2 cellular contexts compared by ENCODE assay signal in the genomic region with DNA sequence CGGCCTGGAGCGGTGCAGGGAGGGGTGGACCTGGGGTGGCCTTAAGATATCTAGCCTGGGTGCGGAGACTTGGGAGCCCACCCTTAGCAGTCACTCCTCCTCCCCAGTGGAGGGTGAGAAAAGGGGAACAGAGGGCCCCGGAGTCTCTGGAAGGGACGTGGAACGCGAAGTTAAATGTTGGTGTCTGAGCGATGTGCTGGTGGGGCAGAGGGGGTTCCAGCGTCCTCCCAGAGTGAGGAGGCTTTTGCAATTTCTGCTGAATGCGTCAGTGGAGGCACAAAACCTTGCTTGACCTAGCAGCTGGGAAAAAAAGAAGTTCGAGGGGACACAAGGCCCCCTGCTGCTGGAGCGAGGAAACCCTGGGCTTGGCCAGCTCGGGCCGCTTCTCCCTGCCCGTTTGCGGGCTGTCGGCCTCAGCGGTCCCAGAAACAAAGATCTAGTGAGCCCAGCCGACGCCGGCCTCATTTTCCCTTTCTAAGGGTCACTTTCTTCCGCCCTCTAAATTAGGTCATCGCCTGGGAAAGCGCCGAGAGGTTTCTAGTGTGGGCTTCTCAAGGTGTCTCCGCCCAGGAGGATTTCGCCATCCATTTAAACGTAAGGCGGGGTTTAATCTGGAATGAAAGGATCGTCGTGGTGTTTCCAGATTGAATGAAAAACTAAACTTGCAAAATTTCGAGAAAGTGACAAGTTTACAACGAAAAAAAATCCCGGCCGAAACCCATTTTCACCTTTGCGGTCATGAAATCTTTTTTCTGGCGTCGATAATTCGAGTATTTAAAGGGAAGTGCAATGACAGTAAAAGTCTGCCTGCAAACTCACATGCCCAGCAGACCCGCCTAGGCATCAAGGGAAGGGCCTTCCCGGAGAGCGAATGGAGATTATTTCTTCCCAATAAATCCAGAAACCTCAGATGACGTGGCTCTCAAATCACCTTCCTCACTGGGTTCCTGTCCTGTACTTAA.
TF ChIP-seq lines count a peak whose summit lies in the region.

No MANE protein-coding gene starts in this region.

TF ChIP-seq in SK-N-SH, 30 proteins besides CTCF, POLR2A, EP300 and RAD21 (continued from another document):
- TF ChIP-seq IRF3 (IDR thresholded peaks at IDR 0.05; ENCODE audit: low read depth, low read length): no peak
- no peak for TF ChIP-seq FOXM1 (IDR thresholded peaks at IDR 0.05; ENCODE audit: low read depth)
- TF ChIP-seq SMC3 (IDR thresholded peaks at IDR 0.05; ENCODE audit: low read depth, low read length): no peak
- TF ChIP-seq EZH2phosphoT487 (IDR thresholded peaks at IDR 0.05; ENCODE audit: borderline replicate concordance, low read depth): no peak
- no peak for TF ChIP-seq SIN3A (IDR thresholded peaks at IDR 0.05; ENCODE audit: borderline replicate concordance, low read depth, low read length)
- no peak for TF ChIP-seq PBX3 (IDR thresholded peaks at IDR 0.05)
- TF ChIP-seq POLR2AphosphoS5 (IDR thresholded peaks at IDR 0.05; ENCODE audit: low read depth, low read length): no peak
- TF ChIP-seq, protein P1, sequence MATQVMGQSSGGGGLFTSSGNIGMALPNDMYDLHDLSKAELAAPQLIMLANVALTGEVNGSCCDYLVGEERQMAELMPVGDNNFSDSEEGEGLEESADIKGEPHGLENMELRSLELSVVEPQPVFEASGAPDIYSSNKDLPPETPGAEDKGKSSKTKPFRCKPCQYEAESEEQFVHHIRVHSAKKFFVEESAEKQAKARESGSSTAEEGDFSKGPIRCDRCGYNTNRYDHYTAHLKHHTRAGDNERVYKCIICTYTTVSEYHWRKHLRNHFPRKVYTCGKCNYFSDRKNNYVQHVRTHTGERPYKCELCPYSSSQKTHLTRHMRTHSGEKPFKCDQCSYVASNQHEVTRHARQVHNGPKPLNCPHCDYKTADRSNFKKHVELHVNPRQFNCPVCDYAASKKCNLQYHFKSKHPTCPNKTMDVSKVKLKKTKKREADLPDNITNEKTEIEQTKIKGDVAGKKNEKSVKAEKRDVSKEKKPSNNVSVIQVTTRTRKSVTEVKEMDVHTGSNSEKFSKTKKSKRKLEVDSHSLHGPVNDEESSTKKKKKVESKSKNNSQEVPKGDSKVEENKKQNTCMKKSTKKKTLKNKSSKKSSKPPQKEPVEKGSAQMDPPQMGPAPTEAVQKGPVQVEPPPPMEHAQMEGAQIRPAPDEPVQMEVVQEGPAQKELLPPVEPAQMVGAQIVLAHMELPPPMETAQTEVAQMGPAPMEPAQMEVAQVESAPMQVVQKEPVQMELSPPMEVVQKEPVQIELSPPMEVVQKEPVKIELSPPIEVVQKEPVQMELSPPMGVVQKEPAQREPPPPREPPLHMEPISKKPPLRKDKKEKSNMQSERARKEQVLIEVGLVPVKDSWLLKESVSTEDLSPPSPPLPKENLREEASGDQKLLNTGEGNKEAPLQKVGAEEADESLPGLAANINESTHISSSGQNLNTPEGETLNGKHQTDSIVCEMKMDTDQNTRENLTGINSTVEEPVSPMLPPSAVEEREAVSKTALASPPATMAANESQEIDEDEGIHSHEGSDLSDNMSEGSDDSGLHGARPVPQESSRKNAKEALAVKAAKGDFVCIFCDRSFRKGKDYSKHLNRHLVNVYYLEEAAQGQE (IDR thresholded peaks at IDR 0.05; ENCODE audit: low read depth, low read length): no peak
- TF ChIP-seq NRF1 (IDR thresholded peaks at IDR 0.05; ENCODE audit: low read depth, low read length): no peak
- TF ChIP-seq YY1 (IDR thresholded peaks at IDR 0.05; ENCODE audit: low read depth): no peak
- no peak for TF ChIP-seq JUND (IDR thresholded peaks at IDR 0.05)
- TF ChIP-seq MXI1 (IDR thresholded peaks at IDR 0.05; ENCODE audit: low read depth, low read length): no peak

TF ChIP-seq in SK-N-SH treated with all-trans-retinoic acid at 6 μM for 48 hours, 23 proteins besides CTCF, POLR2A, EP300 and RAD21 (continued from another document):
- TF ChIP-seq, protein P2, sequence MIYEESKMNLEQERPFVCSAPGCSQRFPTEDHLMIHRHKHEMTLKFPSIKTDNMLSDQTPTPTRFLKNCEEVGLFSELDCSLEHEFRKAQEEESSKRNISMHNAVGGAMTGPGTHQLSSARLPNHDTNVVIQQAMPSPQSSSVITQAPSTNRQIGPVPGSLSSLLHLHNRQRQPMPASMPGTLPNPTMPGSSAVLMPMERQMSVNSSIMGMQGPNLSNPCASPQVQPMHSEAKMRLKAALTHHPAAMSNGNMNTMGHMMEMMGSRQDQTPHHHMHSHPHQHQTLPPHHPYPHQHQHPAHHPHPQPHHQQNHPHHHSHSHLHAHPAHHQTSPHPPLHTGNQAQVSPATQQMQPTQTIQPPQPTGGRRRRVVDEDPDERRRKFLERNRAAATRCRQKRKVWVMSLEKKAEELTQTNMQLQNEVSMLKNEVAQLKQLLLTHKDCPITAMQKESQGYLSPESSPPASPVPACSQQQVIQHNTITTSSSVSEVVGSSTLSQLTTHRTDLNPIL (CRISPR knock-in tag; IDR thresholded peaks at IDR 0.05; ENCODE audit: low read depth): no peak
- TF ChIP-seq BACH2 (CRISPR knock-in tag; IDR thresholded peaks at IDR 0.05; ENCODE audit: borderline replicate concordance) (no peak), SNAI2 (CRISPR knock-in tag; IDR thresholded peaks at IDR 0.05) (no peak), ISL1 (CRISPR knock-in tag; IDR thresholded peaks at IDR 0.05) (no peak), ZNF8 (CRISPR knock-in tag; IDR thresholded peaks at IDR 0.05) (no peak), OSR1 (CRISPR knock-in tag; IDR thresholded peaks at IDR 0.05) (no peak), TCF4 (CRISPR knock-in tag; IDR thresholded peaks at IDR 0.05; ENCODE audit: borderline replicate concordance) (no peak)
- TF ChIP-seq, protein P3, sequence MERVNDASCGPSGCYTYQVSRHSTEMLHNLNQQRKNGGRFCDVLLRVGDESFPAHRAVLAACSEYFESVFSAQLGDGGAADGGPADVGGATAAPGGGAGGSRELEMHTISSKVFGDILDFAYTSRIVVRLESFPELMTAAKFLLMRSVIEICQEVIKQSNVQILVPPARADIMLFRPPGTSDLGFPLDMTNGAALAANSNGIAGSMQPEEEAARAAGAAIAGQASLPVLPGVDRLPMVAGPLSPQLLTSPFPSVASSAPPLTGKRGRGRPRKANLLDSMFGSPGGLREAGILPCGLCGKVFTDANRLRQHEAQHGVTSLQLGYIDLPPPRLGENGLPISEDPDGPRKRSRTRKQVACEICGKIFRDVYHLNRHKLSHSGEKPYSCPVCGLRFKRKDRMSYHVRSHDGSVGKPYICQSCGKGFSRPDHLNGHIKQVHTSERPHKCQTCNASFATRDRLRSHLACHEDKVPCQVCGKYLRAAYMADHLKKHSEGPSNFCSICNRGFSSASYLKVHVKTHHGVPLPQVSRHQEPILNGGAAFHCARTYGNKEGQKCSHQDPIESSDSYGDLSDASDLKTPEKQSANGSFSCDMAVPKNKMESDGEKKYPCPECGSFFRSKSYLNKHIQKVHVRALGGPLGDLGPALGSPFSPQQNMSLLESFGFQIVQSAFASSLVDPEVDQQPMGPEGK (CRISPR knock-in tag; IDR thresholded peaks at IDR 0.05; ENCODE audit: borderline replicate concordance): no peak
